Comparison of ENCODE assay signal across 16 cellular contexts in genomic region chr15:78368671-78369070, GRCh38. TPM values are rescaled to one million over a fixed set of nuclear protein-coding genes. Genes with fewer than 3 reads are reported as not detected.
A peak's percentile ranks its signal among the peaks of the same experiment; 100 is the strongest.
DNase-seq lines count a peak whose midpoint lies in the region; ATAC-seq, FAIRE-seq and TF ChIP-seq lines count a peak whose summit lies in the region.
"Had no signal": no experiment of that assay in that cellular context is flagged by ENCODE, and none has a peak within 500 bp of the region (broad histone marks: within the 10 kb centered on the region; RNA-seq: fewer than 3 reads in every experiment).

No MANE protein-coding gene starts in this region.

- FAIRE-seq in A549 (lab: Jason Lieb, UNC) (no peak), HTR-8/SVneo (lab: Jason Lieb, UNC) (peak; percentile 72)
- FAIRE-seq: kidney had no signal

- H3K27me3 Mint-ChIP-seq in glutamatergic neuron (ENCODE audit: unreplicated experiment), result peaks cover 4% of the 10 kb centered on the region
- peaks cover 16 to 28% of the 10 kb centered on the region in 2 donors for H3K27me3 Mint-ChIP-seq in CD8-positive, alpha-beta memory T cell

- no peak overlapping the region for H3K4me2 ChIP-seq in A549

- H3K4me1 ChIP-seq in A549, result peaks cover 8% of the 10 kb centered on the region
- no peaks in the 10 kb centered on the region for H3K4me1 ChIP-seq in RWPE2 (ENCODE audit: insufficient read depth, poor library complexity, severe bottlenecking)
- no peaks in the 10 kb centered on the region for H3K4me1 ChIP-seq in CD8-positive, alpha-beta memory T cell (ENCODE audit: insufficient read depth, low read length)
- H3K4me1 ChIP-seq: parathyroid adenoma had no signal

- H3K27me3 ChIP-seq in RWPE2 (ENCODE audit: insufficient read depth, poor library complexity, severe bottlenecking), result no peaks in the 10 kb centered on the region
- H3K27me3 ChIP-seq in CD8-positive, alpha-beta memory T cell (ENCODE audit: insufficient read depth, low read length, poor library complexity, severe bottlenecking), result no peaks in the 10 kb centered on the region

- peaks cover 5% of the 10 kb centered on the region for H3K4me1 Mint-ChIP-seq in glutamatergic neuron (ENCODE audit: low read depth, unreplicated experiment)
- no peaks in the 10 kb centered on the region for H3K4me1 Mint-ChIP-seq in CD8-positive, alpha-beta memory T cell

- ATAC-seq in A549, result peak; percentile 30 to 45; a peak in 2 of 6 replicates
- peak; percentile 23; the same call in 1 of the 3 replicates for ATAC-seq in RWPE2 (ENCODE audit: low read depth)
- ATAC-seq in stimulated activated naive CD8-positive, alpha-beta T cell treated with anti-CD3 and anti-CD28 coated beads, Interleukin-15, Interleukin-2, amounts not matched to agents 100 U/mL and 50 U/mL, for 24 hours, result no peak
- ATAC-seq in GM21717 (IDR thresholded peaks at IDR 0.05; ENCODE audit: unreplicated experiment), result no peak
- ATAC-seq: activated T-cell treated with anti-CD3 and anti-CD28 coated beads, Interleukin-2, amount 50 U/mL, for 4 hours; mucosa of descending colon had no signal

- no peak overlapping the region for H3K27ac Mint-ChIP-seq in glutamatergic neuron (ENCODE audit: unreplicated experiment)
- no peak overlapping the region for H3K27ac Mint-ChIP-seq in CD8-positive, alpha-beta memory T cell

- TF ChIP-seq CTCF in A549 (IDR thresholded peaks at IDR 0.05) (no peak), RWPE2 (IDR thresholded peaks at IDR 0.05; ENCODE audit: poor library complexity, severe bottlenecking) (no peak), glutamatergic neuron (IDR thresholded peaks at IDR 0.05; ENCODE audit: partially characterized antibody, unreplicated experiment) (no peak)

- H3K4me3 ChIP-seq in A549 (no peak overlapping the region), RWPE2 (ENCODE audit: severe bottlenecking) (no peak overlapping the region)
- no peak overlapping the region for H3K4me3 ChIP-seq in CD8-positive, alpha-beta memory T cell (ENCODE audit: low read length)
- H3K4me3 ChIP-seq: mucosa of descending colon had no signal

- H3K36me3 Mint-ChIP-seq in glutamatergic neuron (ENCODE audit: unreplicated experiment), result no peaks in the 10 kb centered on the region
- no peaks in the 10 kb centered on the region for H3K36me3 Mint-ChIP-seq in CD8-positive, alpha-beta memory T cell

- DNase-seq in A549 (ENCODE audit: low read depth in 1 of 2, low spot score in 1 of 2), result no peak
- DNase-seq in HTR-8/SVneo (ENCODE audit: insufficient read length, low spot score), result no peak
- peak; percentile 68 for DNase-seq in RWPE2 (ENCODE audit: low spot score)
- DNase-seq in glutamatergic neuron, result peak; percentile 35
- DNase-seq in SK-N-DZ (ENCODE audit: low spot score), result no peak
- no peak for DNase-seq in stimulated activated naive CD8-positive, alpha-beta T cell treated with anti-CD3 and anti-CD28 coated beads, Interleukin-15, Interleukin-2, amounts not matched to agents 100 U/mL and 50 U/mL, for 24 hours
- DNase-seq in CD8-positive, alpha-beta memory T cell, result no peak
- DNase-seq: activated CD4-positive, alpha-beta T cell treated with anti-CD3 and anti-CD28 coated beads for 4 hours; activated T-cell treated with anti-CD3 and anti-CD28 coated beads, Interleukin-2, amount 50 U/mL, for 4 hours; H7; kidney had no signal

- no peaks in the 10 kb centered on the region for H3K9me3 Mint-ChIP-seq in glutamatergic neuron (ENCODE audit: unreplicated experiment)
- no peaks in the 10 kb centered on the region for H3K9me3 Mint-ChIP-seq in CD8-positive, alpha-beta memory T cell
- H3K9me3 Mint-ChIP-seq: activated T-cell treated with anti-CD3 and anti-CD28 coated beads, Interleukin-2, amount 50 U/mL, for 4 hours had no signal

- no peaks in the 10 kb centered on the region for H3K9me3 ChIP-seq in A549
- no peaks in the 10 kb centered on the region for H3K9me3 ChIP-seq in RWPE2 (ENCODE audit: severe bottlenecking)
- H3K9me3 ChIP-seq in CD8-positive, alpha-beta memory T cell (ENCODE audit: low read length), result no peaks in the 10 kb centered on the region
- H3K9me3 ChIP-seq: mucosa of descending colon had no signal

- H3K27ac ChIP-seq in A549 (no peak overlapping the region), RWPE2 (ENCODE audit: poor library complexity, severe bottlenecking) (no peak overlapping the region)
- no peak overlapping the region for H3K27ac ChIP-seq in CD8-positive, alpha-beta memory T cell (ENCODE audit: low read depth, low read length)
- H3K27ac ChIP-seq: parathyroid adenoma had no signal

- no peak overlapping the region for H3K4me3 Mint-ChIP-seq in glutamatergic neuron (ENCODE audit: unreplicated experiment)
- H3K4me3 Mint-ChIP-seq in CD8-positive, alpha-beta memory T cell, result no peak overlapping the region
- H3K4me3 Mint-ChIP-seq: activated T-cell treated with anti-CD3 and anti-CD28 coated beads, Interleukin-2, amount 50 U/mL, for 4 hours had no signal

- no peaks in the 10 kb centered on the region for H3K36me3 ChIP-seq in RWPE2 (ENCODE audit: low read depth)
- no peaks in the 10 kb centered on the region for H3K36me3 ChIP-seq in CD8-positive, alpha-beta memory T cell (ENCODE audit: insufficient read depth, low read length)

- TF ChIP-seq POLR2A in A549 (IDR thresholded peaks at IDR 0.05; ENCODE audit: low read length), result no peak

- TF ChIP-seq EP300 in A549 (IDR thresholded peaks at IDR 0.05), result no peak

- 6% methylated on average over 5 of the region's 5 CpGs for WGBS in A549 (ENCODE audit: missing lambda C conversion rate)

- POLR2A ChIA-PET in A549 (lab: Yijun Ruan, JAX), result no interaction called here
- POLR2A ChIA-PET in CD8-positive, alpha-beta memory T cell (lab: Charles Lee), result no interaction called here

- CTCF ChIA-PET in A549 (lab: Yijun Ruan, JAX), result interaction anchor here (0.8 to 2.7 kb wide), 3 partner anchors 11 to 47 kb away, joined by 3 to 11 read pairs (median 6); no protein-coding TSS in a partner anchor
- CTCF ChIA-PET in CD8-positive, alpha-beta memory T cell (lab: Charles Lee), result no interaction called here

- TF ChIP-seq RAD21 in A549 (conservative IDR thresholded peaks at IDR 0.05 in 1 of 2, IDR thresholded peaks at IDR 0.05 in 1 of 2), result no peak

TF ChIP-seq in A549, 52 proteins besides CTCF, POLR2A, EP300 and RAD21 (continues in another document):
- TF ChIP-seq ESRRA (IDR thresholded peaks at IDR 0.05; ENCODE audit: borderline replicate concordance, low read length), result no peak
- no peak for TF ChIP-seq BCL3 (IDR thresholded peaks at IDR 0.05)
- TF ChIP-seq CHD2 (IDR thresholded peaks at IDR 0.05; ENCODE audit: low read length, partially characterized antibody), result no peak
- TF ChIP-seq MYC (IDR thresholded peaks at IDR 0.05; ENCODE audit: borderline replicate concordance, low read length), result no peak
- no peak for TF ChIP-seq ATOH8 (CRISPR knock-in tag; IDR thresholded peaks at IDR 0.05; ENCODE audit: low read depth)
- TF ChIP-seq RARB (CRISPR knock-in tag; IDR thresholded peaks at IDR 0.05), result no peak
- TF ChIP-seq ZSCAN20 (CRISPR knock-in tag; IDR thresholded peaks at IDR 0.05), result no peak
- TF ChIP-seq E2F6 (IDR thresholded peaks at IDR 0.05; ENCODE audit: borderline replicate concordance, low read depth), result no peak
- no peak for TF ChIP-seq HOXB5 (CRISPR knock-in tag; IDR thresholded peaks at IDR 0.05)
- TF ChIP-seq PBX3 (IDR thresholded peaks at IDR 0.05), result no peak
- TF ChIP-seq SMC3 (IDR thresholded peaks at IDR 0.05), result no peak

RNA-seq across cellular contexts. Expression of gene CRABP1, which starts 28.5 kb away (rescaled TPM):
- polyA plus RNA-seq in A549 (2011; rRNA removed), result 0.57 and 1.3 TPM in 2 replicates
- polyA plus RNA-seq in A549 (2012; cell fraction: cytosol; rRNA removed), result 1.7 and 2.1 TPM in 2 replicates
- polyA plus RNA-seq in A549 (2012; cell fraction: nucleus; rRNA removed), result 0.39 and 0.80 TPM in 2 replicates
- polyA plus RNA-seq in A549 (2017; fragmentation: RNase III; extraction: RNeasy Plus Mini Kit Qiagen cat#74134 plus additional on column Dnase treatment), result 0.79 to 1.1 TPM (median 1.0 TPM) in 3 replicates
- polyA minus RNA-seq in A549 (2011; rRNA and poly(A)+ RNA removed), result 0.79 TPM in 1 of 2 replicates, not detected in the other
- 314 TPM for total RNA-seq in glutamatergic neuron (ENCODE audit: unreplicated experiment)
- 2.1 and 5.3 TPM in 2 replicates for polyA plus RNA-seq in SK-N-DZ (2014; cell fraction: cytosol; rRNA removed)
- 1.2 and 1.8 TPM in 2 replicates for polyA plus RNA-seq in SK-N-DZ (2014; cell fraction: nucleus; rRNA removed)
- total RNA-seq in CD8-positive, alpha-beta memory T cell, result not detected
- not detected for polyA plus RNA-seq in CD8-positive, alpha-beta memory T cell
- total RNA-seq: activated T-cell treated with anti-CD3 and anti-CD28 coated beads, Interleukin-2, amount 50 U/mL, for 4 hours; epithelial cell of proximal tubule; glomerular endothelial cell; kidney had no signal

Comparison
In these comparisons a context has a peak if more than half of its experiments do, and no peak if none do; other contexts are left out.
1. ATAC-seq: peak in A549 (2 of 2) and RWPE2 (single experiment); none in stimulated activated naive CD8-positive, alpha-beta T cell treated with anti-CD3 and anti-CD28 coated beads, Interleukin-15, Interleukin-2, amounts not matched to agents 100 U/mL and 50 U/mL, for 24 hours (single experiment) and GM21717 (single experiment).
2. DNase-seq: peak in RWPE2 (single experiment) and glutamatergic neuron (single experiment); none in A549 (0 of 2), HTR-8/SVneo (single experiment), SK-N-DZ (single experiment), stimulated activated naive CD8-positive, alpha-beta T cell treated with anti-CD3 and anti-CD28 coated beads, Interleukin-15, Interleukin-2, amounts not matched to agents 100 U/mL and 50 U/mL, for 24 hours (single experiment) and CD8-positive, alpha-beta memory T cell (0 of 5).
3. RNA of gene CRABP1, which starts 28.5 kb away (total RNA-seq): 314 TPM in glutamatergic neuron (single experiment); not detected in CD8-positive, alpha-beta memory T cell; every median in the first group is over 100 times any median in the second.